In the genomic region with DNA sequence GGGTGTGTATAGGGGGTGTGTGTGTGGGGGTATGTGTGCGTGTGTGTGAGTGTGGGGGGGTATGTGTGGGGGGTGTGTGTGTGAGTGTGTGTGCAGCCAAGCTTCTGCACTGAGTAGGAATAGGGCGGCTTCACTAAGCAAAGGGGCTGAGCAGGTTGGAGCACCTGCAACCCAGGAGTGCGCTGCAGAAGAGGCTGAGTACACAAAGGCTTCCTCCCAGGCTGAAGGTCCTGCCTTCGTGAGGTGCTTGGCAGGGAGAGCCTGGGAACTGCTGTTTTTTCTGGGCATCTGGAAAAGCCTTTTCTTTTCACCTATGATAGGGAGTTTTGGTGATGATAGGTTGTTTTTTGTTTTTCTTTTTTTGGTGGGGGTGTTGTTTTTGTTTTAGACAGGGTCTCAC, we compare ENCODE assay signal across 14 cellular contexts.
"Had no signal": no experiment of that assay in that cellular context is flagged by ENCODE, and none has a peak within 500 bp of the region (broad histone marks: within the 10 kb centered on the region; RNA-seq: fewer than 3 reads in every experiment).

No MANE protein-coding gene starts in this region.

- ATAC-seq: activated CD8-positive, alpha-beta memory T cell treated with anti-CD3 and anti-CD28 coated beads, Interleukin-2, amount 10 ng/mL, durations not matched to agents 7 days and 5 days; effector memory CD8-positive, alpha-beta T cell; gastrocnemius medialis had no signal

- DNase-seq: activated CD4-positive, alpha-beta T cell treated with anti-CD3 and anti-CD28 coated beads for 1 hour; activated CD4-positive, alpha-beta T cell treated with anti-CD3 and anti-CD28 coated beads, Interleukin-2, amount 50 U/mL, for 48 hours; activated CD8-positive, alpha-beta memory T cell treated with anti-CD3 and anti-CD28 coated beads, Interleukin-2, amount 10 ng/mL, durations not matched to agents 7 days and 5 days; activated effector memory CD4-positive, alpha-beta T cell treated with anti-CD3 and anti-CD28 coated beads, Interleukin-2, amount 50 U/mL, for 16 hours; activated T-cell treated with anti-CD3 and anti-CD28 coated beads, Interleukin-2, amount 50 U/mL, for 24 hours; cerebellar nuclear complex; effector memory CD8-positive, alpha-beta T cell; gastrocnemius medialis; kidney; midbrain; stimulated activated CD4-positive, alpha-beta T cell treated with anti-CD3 and anti-CD28 coated beads, Interleukin-15, amount 100 ng/mL, for 24 hours; stimulated activated CD4-positive, alpha-beta T cell treated with anti-CD3 and anti-CD28 coated beads, Interleukin-4, amount 100 ng/mL, for 4 hours; stimulated activated naive CD8-positive, alpha-beta T cell treated with anti-CD3 and anti-CD28 coated beads, Interleukin-15, amount 100 ng/mL, for 72 hours; testis had no signal
